26 cellular contexts compared by ENCODE assay signal in genomic region chr6:74100719-74101287, GRCh38.
DNase-seq lines count a peak whose midpoint lies in the region; ATAC-seq, FAIRE-seq and TF ChIP-seq lines count a peak whose summit lies in the region.
"Had no signal": no experiment of that assay in that cellular context is flagged by ENCODE, and none has a peak within 500 bp of the region (broad histone marks: within the 10 kb centered on the region; RNA-seq: fewer than 3 reads in every experiment).

No MANE protein-coding gene starts in this region.

- H2BK15ac ChIP-seq in IMR-90 (ENCODE audit: low read depth, low read length), result no peak overlapping the region

- DNase-seq in AG10803 (ENCODE audit: low read depth) (peak; percentile 51), IMR-90 (peak; percentile 36), dermis microvascular lymphatic vessel endothelial cell (ENCODE audit: low read depth in 2 of 2) (peak; percentile 52 to 77), foreskin melanocyte (peak; percentile 60), G401 (ENCODE audit: low spot score) (no peak), activated gamma-delta T cell (lab: John Stamatoyannopoulos, UW) (no peak), kidney (no peak), T-cell (no peak)
- DNase-seq: Caco-2; CD4-positive, alpha-beta memory T cell; DMS 273 treated with DMSO at 0.1 percent for 48 hours; DND-41; GDM1; KG1; NCI-H1092; NCI-H1436; NCI-H187 treated with DMSO at 0.1 percent for 48 hours; NCI-H2227 treated with DMSO at 0.1 percent for 48 hours; NCI-H510A treated with DMSO at 0.1 percent for 48 hours; NCI-H748 treated with DMSO at 0.1 percent for 48 hours; NK-92 treated with Interleukin-12 subunit alpha and Interleukin-12 subunit beta, amount 100 ng/mL, for 24 hours; SHP77 treated with DMSO at 0.1 percent for 48 hours had no signal

- peak overlapping the region; percentile 62 for H2BK5ac ChIP-seq in IMR-90 (ENCODE audit: low read depth, low read length, poor library complexity, severe bottlenecking)

- in situ Hi-C loops in IMR-90 (cut with MboI; ENCODE audit: low sequenced_read_pairs) (no loop called here), G401 (cut with HindIII; ENCODE audit: low sequenced_read_pairs) (no loop called here)

- no peak overlapping the region for H2AK5ac ChIP-seq in IMR-90 (ENCODE audit: low read depth, low read length)

- no peak overlapping the region for H3K23ac ChIP-seq in IMR-90 (ENCODE audit: low read depth, low read length)

- H2AK9ac ChIP-seq in IMR-90 (replicated peaks; ENCODE audit: low read depth, low read length, poor library complexity), result no peak overlapping the region

- FAIRE-seq in kidney (lab: Jason Lieb, UNC), result no peak
- FAIRE-seq: H54 had no signal

- H3K9me1 ChIP-seq in IMR-90 (ENCODE audit: insufficient read depth, low read length), result peaks cover 2% of the 10 kb centered on the region; the same call in 1 of the 2 replicates

- H3K27me3 ChIP-seq in IMR-90 (ENCODE audit: control insufficient read depth, insufficient read depth, low read length), result no peaks in the 10 kb centered on the region

- H4K91ac ChIP-seq in IMR-90 (ENCODE audit: insufficient read depth, low read depth, low read length), result no peak overlapping the region

- TF ChIP-seq POLR2A in IMR-90 (IDR thresholded peaks at IDR 0.05; ENCODE audit: low read depth, low read length), result no peak

- H3K4me2 ChIP-seq in IMR-90 (ENCODE audit: low read depth, low read length), result no peak overlapping the region
- H3K4me2 ChIP-seq: BLaER1 treated with 17β-estradiol and CSF1 and Interleukin-3, amounts not matched to agents 10 nM and 100 nM had no signal

- no peaks in the 10 kb centered on the region for H3K36me3 Mint-ChIP-seq in T-cell
- H3K36me3 Mint-ChIP-seq: CD4-positive, alpha-beta memory T cell had no signal

- no peak overlapping the region for H3K4me3 Mint-ChIP-seq in T-cell
- H3K4me3 Mint-ChIP-seq: CD4-positive, alpha-beta memory T cell had no signal

- TF ChIP-seq CTCF in AG10803 (conservative IDR thresholded peaks at IDR 0.05; ENCODE audit: low read length) (no peak), IMR-90 (conservative IDR thresholded peaks at IDR 0.05; ENCODE audit: low read depth, low read length) (no peak), kidney (IDR thresholded peaks at IDR 0.05; ENCODE audit: borderline replicate concordance, extremely low read depth, insufficient read depth) (no peak)

- H3K27ac ChIP-seq in IMR-90 (ENCODE audit: insufficient read depth, low read length) (no peak overlapping the region), kidney (ENCODE audit: low read depth in 2 of 2, low read length in 2 of 2) (no peak overlapping the region)
- H3K27ac ChIP-seq: BLaER1 treated with 17β-estradiol and CSF1 and Interleukin-3, amounts not matched to agents 10 nM and 100 nM; RWPE1; SK-N-MC had no signal

- H3K36me3 ChIP-seq in IMR-90 (ENCODE audit: control insufficient read depth, insufficient read depth, low read length) (no peaks in the 10 kb centered on the region), kidney (ENCODE audit: control insufficient read depth in 1 of 2, insufficient read depth in 2 of 2, low read length in 2 of 2) (no peaks in the 10 kb centered on the region)
- H3K36me3 ChIP-seq: BLaER1 treated with 17β-estradiol and CSF1 and Interleukin-3, amounts not matched to agents 10 nM and 100 nM had no signal

- CTCF ChIA-PET in IMR-90 (lab: Yijun Ruan, JAX), result interaction anchor here (0.6 to 1.9 kb wide), 2 partner anchors 10 to 30 kb away, joined by 3 to 8 read pairs; no protein-coding TSS in a partner anchor
- CTCF ChIA-PET in T-cell (lab: Charles Lee), result no interaction called here

- H3K27me3 Mint-ChIP-seq in T-cell, result no peaks in the 10 kb centered on the region

- H3K9me3 Mint-ChIP-seq in T-cell, result peaks cover 0 to 2% (median 0%) of the 10 kb centered on the region in 3 donors

- no peak overlapping the region for H3K14ac ChIP-seq in IMR-90 (replicated peaks; ENCODE audit: low read depth, low read length)

- BruUV-seq in IMR-90 (replicated peaks; lab: Mats Ljungman, UMichigan), result no TSS peak

- H3K4me3 ChIP-seq in AG10803 (ENCODE audit: low read length), result no peak overlapping the region
- H3K4me3 ChIP-seq in IMR-90 (ENCODE audit: insufficient read depth, low read depth, low read length), result no peak overlapping the region
- no peak overlapping the region for H3K4me3 ChIP-seq in kidney (ENCODE audit: low read length in 2 of 2)
- H3K4me3 ChIP-seq: BLaER1 treated with 17β-estradiol and CSF1 and Interleukin-3, amounts not matched to agents 10 nM and 100 nM; SK-N-MC had no signal

- intact Hi-C loops in IMR-90 (cut with micrococcal nuclease) (no loop called here), kidney (cut with DNase I) (no loop called here)

- peaks cover 3% of the 10 kb centered on the region; the same call in 1 of the 2 replicates for H3K4me1 ChIP-seq in IMR-90 (ENCODE audit: control insufficient read depth, insufficient read depth, low read length)
- H3K4me1 ChIP-seq in kidney (ENCODE audit: control insufficient read depth in 1 of 2, insufficient read depth in 1 of 2, low read depth in 1 of 2, low read length in 2 of 2), result no peaks in the 10 kb centered on the region
- H3K4me1 ChIP-seq: BLaER1 treated with 17β-estradiol and CSF1 and Interleukin-3, amounts not matched to agents 10 nM and 100 nM; Caco-2 had no signal

- H3K56ac ChIP-seq in IMR-90 (ENCODE audit: extremely low read depth, insufficient read depth, low read length), result no peak overlapping the region

- H3K9ac ChIP-seq in IMR-90 (ENCODE audit: low read depth, low read length) (no peak overlapping the region), kidney (ENCODE audit: low read length in 2 of 2) (no peak overlapping the region)
- H3K9ac ChIP-seq: BLaER1 treated with 17β-estradiol and CSF1 and Interleukin-3, amounts not matched to agents 10 nM and 100 nM had no signal

- ATAC-seq in IMR-90 (ENCODE audit: low read depth) (peak; percentile 73), T-cell (replicated peaks in 1 of 4) (no peak)

- no peaks in the 10 kb centered on the region for H3K4me1 Mint-ChIP-seq in T-cell
- H3K4me1 Mint-ChIP-seq: CD4-positive, alpha-beta memory T cell had no signal

- H3K27ac Mint-ChIP-seq in T-cell, result no peak overlapping the region
- H3K27ac Mint-ChIP-seq: CD4-positive, alpha-beta memory T cell had no signal

- TF ChIP-seq RAD21 in IMR-90 (IDR thresholded peaks at IDR 0.05; ENCODE audit: low read length), result no peak

- 0 out of 2 replicates have a peak overlapping the region, but pooled peaks have one; percentile 16 for H2BK20ac ChIP-seq in IMR-90 (ENCODE audit: low read depth, low read length)

- dilution Hi-C loops in IMR-90 (cut with HindIII; ENCODE audit: low sequenced_read_pairs, unreplicated experiment), result no loop called here

- H3K18ac ChIP-seq in IMR-90 (ENCODE audit: low read depth, low read length), result no peak overlapping the region; the same call in 1 of the 2 replicates

- no peak overlapping the region; a peak in 1 of 4 replicates for H4K8ac ChIP-seq in IMR-90 (ENCODE audit: low read depth in 2 of 2, low read length in 2 of 2)

- H4K5ac ChIP-seq in IMR-90 (ENCODE audit: low read depth, low read length), result no peak overlapping the region

- no peak overlapping the region for H2BK120ac ChIP-seq in IMR-90 (ENCODE audit: low read depth, low read length)

- no peaks in the 10 kb centered on the region for H3K79me1 ChIP-seq in IMR-90 (ENCODE audit: low read depth in 1 of 2, low read length in 2 of 2)

- no peak overlapping the region for H2AFZ ChIP-seq in IMR-90 (replicated peaks; ENCODE audit: low read length, poor library complexity)

- no peaks in the 10 kb centered on the region for H4K20me1 ChIP-seq in IMR-90 (ENCODE audit: insufficient read depth, low read length)
- H4K20me1 ChIP-seq: BLaER1 treated with 17β-estradiol and CSF1 and Interleukin-3, amounts not matched to agents 10 nM and 100 nM had no signal

- no peak overlapping the region; the same call in 1 of the 2 replicates for H3K4ac ChIP-seq in IMR-90 (ENCODE audit: low read depth, low read length)

- H3K9me3 ChIP-seq in IMR-90 (ENCODE audit: control insufficient read depth, insufficient read depth, low read length), result no peaks in the 10 kb centered on the region
- no peaks in the 10 kb centered on the region for H3K9me3 ChIP-seq in kidney (ENCODE audit: control insufficient read depth in 1 of 2, low read length in 2 of 2)
- H3K9me3 ChIP-seq: BLaER1 treated with 17β-estradiol and CSF1 and Interleukin-3, amounts not matched to agents 10 nM and 100 nM; Caco-2 had no signal

- POLR2A ChIA-PET in IMR-90 (lab: Charles Lee; ENCODE audit: unreplicated experiment) (interaction anchor here (0.6 to 1.0 kb wide), 2 partner anchors 11 to 104 kb away, joined by 3 to 6 read pairs; no protein-coding TSS in a partner anchor), T-cell (lab: Charles Lee) (no interaction called here)

TF ChIP-seq in IMR-90, 13 proteins besides CTCF, POLR2A, EP300 and RAD21:
- TF ChIP-seq CEBPB (IDR thresholded peaks at IDR 0.05; ENCODE audit: low read depth, low read length) (no peak), MAFK (IDR thresholded peaks at IDR 0.05; ENCODE audit: low read depth, low read length) (peak; percentile 75)
TF ChIP-seq in IMR-90: peak in this region for 1.

Comparison
In these comparisons a context has a peak if more than half of its experiments do, and no peak if none do; other contexts are left out.
1. DNase-seq: peak in AG10803 (single experiment), IMR-90 (single experiment), dermis microvascular lymphatic vessel endothelial cell (2 of 2) and foreskin melanocyte (single experiment); none in G401 (single experiment), activated gamma-delta T cell (single experiment), kidney (single experiment) and T-cell (0 of 34).